30 cellular contexts compared by ENCODE assay signal in the genomic region with DNA sequence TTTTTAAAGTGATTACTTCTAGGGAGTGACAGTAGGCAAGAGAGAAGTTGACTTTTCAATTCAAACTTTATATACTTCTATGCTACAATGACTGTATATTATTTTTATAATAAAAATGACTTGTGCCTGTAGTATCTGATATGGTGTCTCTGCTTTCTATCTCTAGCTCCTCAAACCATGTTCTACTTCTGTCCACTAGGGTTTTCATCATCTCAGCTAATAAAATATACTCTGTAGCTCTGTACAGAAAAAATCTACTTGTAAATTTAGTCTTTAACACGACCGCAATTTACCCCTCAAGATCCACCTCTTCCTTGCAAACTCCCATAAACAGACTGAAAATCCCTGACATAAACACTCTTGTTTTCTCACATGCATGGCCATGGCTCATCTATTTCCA. TPM values are rescaled to one million over a fixed set of nuclear protein-coding genes. Genes with fewer than 3 reads are reported as not detected.
DNase-seq lines count a peak whose midpoint lies in the region; ATAC-seq, FAIRE-seq and TF ChIP-seq lines count a peak whose summit lies in the region.
"Had no signal": no experiment of that assay in that cellular context is flagged by ENCODE, and none has a peak within 500 bp of the region (broad histone marks: within the 10 kb centered on the region; RNA-seq: fewer than 3 reads in every experiment).

No MANE protein-coding gene starts in this region.

- H3K27me3 Mint-ChIP-seq in T-helper 2 cell treated with Interferon-gamma antibody and Interleukin-4, amounts not matched to agents 5 μg/mL and 100 μg/mL, for 36 hours (ENCODE audit: low read depth), result no peaks in the 10 kb centered on the region
- peaks cover 2% of the 10 kb centered on the region for H3K27me3 Mint-ChIP-seq in glutamatergic neuron (ENCODE audit: unreplicated experiment)

- H3K4me1 ChIP-seq in OCI-LY1 (ENCODE audit: insufficient read depth, low read length, severe bottlenecking), result peaks cover 18% of the 10 kb centered on the region
- H3K4me1 ChIP-seq: adrenal gland, Caco-2, Peyer's patch had no signal

- H3K4me1 Mint-ChIP-seq in T-helper 2 cell treated with Interferon-gamma antibody and Interleukin-4, amounts not matched to agents 5 μg/mL and 100 μg/mL, for 36 hours (ENCODE audit: low read depth), result peaks cover 63% of the 10 kb centered on the region
- H3K4me1 Mint-ChIP-seq in glutamatergic neuron (ENCODE audit: low read depth, unreplicated experiment), result peaks cover 16% of the 10 kb centered on the region

- H3K79me2 ChIP-seq in OCI-LY1 (ENCODE audit: insufficient read depth, low read length), result no peaks in the 10 kb centered on the region

- peak; percentile 6; the same call in 1 of the 2 replicates for TF ChIP-seq CTCF in OCI-LY1 (IDR thresholded peaks at IDR 0.05; ENCODE audit: low read length)
- peak; percentile 34 for TF ChIP-seq CTCF in glutamatergic neuron (IDR thresholded peaks at IDR 0.05; ENCODE audit: partially characterized antibody, unreplicated experiment)

- H3K9me3 Mint-ChIP-seq in T-helper 2 cell treated with Interferon-gamma antibody and Interleukin-4, amounts not matched to agents 5 μg/mL and 100 μg/mL, for 36 hours, result no peaks in the 10 kb centered on the region
- H3K9me3 Mint-ChIP-seq in glutamatergic neuron (ENCODE audit: unreplicated experiment), result peaks cover 2% of the 10 kb centered on the region
- H3K9me3 Mint-ChIP-seq: natural killer cell had no signal

- ATAC-seq in GM21825 (IDR thresholded peaks at IDR 0.05; ENCODE audit: unreplicated experiment), result no peak
- ATAC-seq: GM12878, natural killer cell had no signal

- H3K4me3 Mint-ChIP-seq in T-helper 2 cell treated with Interferon-gamma antibody and Interleukin-4, amounts not matched to agents 5 μg/mL and 100 μg/mL, for 36 hours, result peak overlapping the region; percentile 80
- no peak overlapping the region for H3K4me3 Mint-ChIP-seq in glutamatergic neuron (ENCODE audit: unreplicated experiment)
- H3K4me3 Mint-ChIP-seq: natural killer cell had no signal

- H3K27ac Mint-ChIP-seq in T-helper 2 cell treated with Interferon-gamma antibody and Interleukin-4, amounts not matched to agents 5 μg/mL and 100 μg/mL, for 36 hours, result peak overlapping the region; percentile 90
- no peak overlapping the region for H3K27ac Mint-ChIP-seq in glutamatergic neuron (ENCODE audit: unreplicated experiment)

- H3K9me3 ChIP-seq in OCI-LY1 (ENCODE audit: low read length), result no peaks in the 10 kb centered on the region
- H3K9me3 ChIP-seq: adrenal gland, Caco-2, left ventricle myocardium inferior, MG63, Peyer's patch had no signal

- no peak overlapping the region for H3K4me3 ChIP-seq in OCI-LY1 (ENCODE audit: low read depth, low read length, poor library complexity, severe bottlenecking)
- H3K4me3 ChIP-seq: adrenal gland, GM12878, left ventricle myocardium inferior, MG63, Peyer's patch, smooth muscle cell had no signal

- no peaks in the 10 kb centered on the region for H3K9me2 ChIP-seq in OCI-LY1 (ENCODE audit: low read depth, low read length)

- H3K27ac ChIP-seq in OCI-LY1 (ENCODE audit: low read depth, low read length, poor library complexity, severe bottlenecking), result no peak overlapping the region
- H3K27ac ChIP-seq: adrenal gland, brain microvascular endothelial cell, left ventricle myocardium inferior, Peyer's patch had no signal

- peak; percentile 42 for FAIRE-seq in GM19239 (lab: Jason Lieb, UNC)
- FAIRE-seq: GM12878 had no signal

- H4K20me1 ChIP-seq in OCI-LY1 (ENCODE audit: insufficient read depth, low read length), result no peaks in the 10 kb centered on the region

- no peak overlapping the region for H3K9ac ChIP-seq in OCI-LY1 (ENCODE audit: low read length)

- H2AFZ ChIP-seq in OCI-LY1 (ENCODE audit: low read length), result no peak overlapping the region

- H3K27me3 ChIP-seq in OCI-LY1 (ENCODE audit: insufficient read depth, low read length), result no peaks in the 10 kb centered on the region
- H3K27me3 ChIP-seq: adrenal gland, brain microvascular endothelial cell, MG63, Peyer's patch had no signal

- peaks cover 2% of the 10 kb centered on the region; the same call in 1 of the 2 replicates for H3F3A ChIP-seq in OCI-LY1 (ENCODE audit: insufficient read depth, low read length)

- no peak overlapping the region for H3K4me2 ChIP-seq in OCI-LY1 (ENCODE audit: low read length)
- H3K4me2 ChIP-seq: smooth muscle cell had no signal

- no peak for DNase-seq in T-helper 2 cell treated with Interferon-gamma antibody and Interleukin-4, amounts not matched to agents 5 μg/mL and 100 μg/mL, for 36 hours (ENCODE audit: low spot score)
- DNase-seq in T-helper 2 cell, result no peak
- no peak for DNase-seq in GM19239 (ENCODE audit: insufficient read length, low spot score)
- DNase-seq in glutamatergic neuron, result no peak
- DNase-seq in LoVo (ENCODE audit: low spot score), result no peak
- DNase-seq in cerebellum (ENCODE audit: low spot score), result no peak
- DNase-seq: 8988T; adrenal gland; Caco-2; DMS79; effector CD4-positive, alpha-beta T cell; erythroblast; foreskin melanocyte; H7; hypothalamus; left ventricle myocardium inferior; MG63; natural killer cell; NCI-H1436; NCI-H446 treated with DMSO at 0.1 percent for 48 hours; Peyer's patch; retina; SIG-M5; stimulated activated CD4-positive, alpha-beta T cell treated with anti-CD3 and anti-CD28 coated beads, Interleukin-2, amount 100 ng/mL, for 24 hours; SW 1271 had no signal

- no peaks in the 10 kb centered on the region for H3K36me3 ChIP-seq in OCI-LY1 (ENCODE audit: insufficient read depth, low read length)
- H3K36me3 ChIP-seq: adrenal gland, brain microvascular endothelial cell, left ventricle myocardium inferior, Peyer's patch had no signal

- peaks cover 46% of the 10 kb centered on the region for H3K36me3 Mint-ChIP-seq in T-helper 2 cell treated with Interferon-gamma antibody and Interleukin-4, amounts not matched to agents 5 μg/mL and 100 μg/mL, for 36 hours (ENCODE audit: low read depth)
- no peaks in the 10 kb centered on the region for H3K36me3 Mint-ChIP-seq in glutamatergic neuron (ENCODE audit: unreplicated experiment)
- H3K36me3 Mint-ChIP-seq: natural killer cell had no signal

RNA-seq across cellular contexts. Expression of a gene that starts 42.3 kb away (rescaled TPM):
- total RNA-seq in glutamatergic neuron (ENCODE audit: unreplicated experiment) (93.4 TPM), cerebellum (77.2 TPM)
